19 cellular contexts compared by ENCODE assay signal in genomic region chr9:99031319-99031718, GRCh38.
DNase-seq lines count a peak whose midpoint lies in the region; ATAC-seq, FAIRE-seq and TF ChIP-seq lines count a peak whose summit lies in the region.
"Had no signal": no experiment of that assay in that cellular context is flagged by ENCODE, and none has a peak within 500 bp of the region (broad histone marks: within the 10 kb centered on the region; RNA-seq: fewer than 3 reads in every experiment).

No MANE protein-coding gene starts in this region.

- H4K8ac ChIP-seq in trophoblast cell (ENCODE audit: low read depth, low read length) (no peak overlapping the region), mesendoderm (ENCODE audit: low read depth, low read length) (no peak overlapping the region)

- H2BK12ac ChIP-seq in trophoblast cell (ENCODE audit: low read length) = peak overlapping the region; percentile 19

- H3K4me3 ChIP-seq in AG04450 (ENCODE audit: low read depth, low read length) = no peak overlapping the region
- no peak overlapping the region for H3K4me3 ChIP-seq in K562
- H3K4me3 ChIP-seq in fibroblast of lung (replicated peaks in 1 of 4; ENCODE audit: control extremely low read depth in 1 of 4, insufficient read depth in 1 of 4, low read depth in 3 of 4, low read length in 4 of 4) = no peak overlapping the region
- H3K4me3 ChIP-seq in trophoblast cell (ENCODE audit: low read depth, low read length) = peak overlapping the region; percentile 3
- no peak overlapping the region for H3K4me3 ChIP-seq in mesendoderm (ENCODE audit: low read length)
- no peak overlapping the region for H3K4me3 ChIP-seq in small intestine (ENCODE audit: low read depth in 1 of 2, low read length in 2 of 2)
- H3K4me3 ChIP-seq: MG63, SJSA1 had no signal

- no peak for TF ChIP-seq RAD21 in K562 (CRISPR knock-in tag; conservative IDR thresholded peaks at IDR 0.05 in 1 of 2, IDR thresholded peaks at IDR 0.05 in 1 of 2)

- TF ChIP-seq CTCF in AG04450 (IDR thresholded peaks at IDR 0.05; ENCODE audit: low read depth, low read length) = no peak
- TF ChIP-seq CTCF in K562 (IDR thresholded peaks at IDR 0.05 in 2 of 3, conservative IDR thresholded peaks at IDR 0.05 in 1 of 3; ENCODE audit: insufficient read depth in 2 of 3, low read depth in 1 of 3, low read length in 3 of 3) = no peak
- no peak for TF ChIP-seq CTCF in fibroblast of lung (conservative IDR thresholded peaks at IDR 0.05 in 1 of 2, IDR thresholded peaks at IDR 0.05 in 1 of 2; ENCODE audit: low read depth in 1 of 2, low read length in 2 of 2)

- WGBS in K562 (ENCODE audit: insufficient coverage, low coverage, missing lambda C conversion rate) = 11% methylated on average over 5 of the region's 6 CpGs
- no CpG with 5 or more reads among the region's 6 CpGs for WGBS in trophoblast cell (ENCODE audit: extremely low coverage, insufficient coverage, insufficient read length)
- WGBS in mesendoderm (ENCODE audit: extremely low coverage, insufficient coverage, low lambda C conversion rate) = no CpG with 5 or more reads among the region's 6 CpGs
- WGBS in small intestine, 3 donors = 80 to 94% (median 89%) methylated on average over 6 of the region's 6 CpGs

- H4K5ac ChIP-seq in mesendoderm (ENCODE audit: low read length) = no peak overlapping the region

- peak overlapping the region; percentile 92 for H3K27ac ChIP-seq in AG04450 (ENCODE audit: low read depth, low read length)
- H3K27ac ChIP-seq in K562 (ENCODE audit: extremely low read depth, low read depth, low read length) = no peak overlapping the region
- H3K27ac ChIP-seq in fibroblast of lung (ENCODE audit: insufficient read depth, low read length) = peak overlapping the region; percentile 88
- no peak overlapping the region for H3K27ac ChIP-seq in trophoblast cell (ENCODE audit: low read depth, low read length)
- H3K27ac ChIP-seq in mesendoderm (ENCODE audit: low read depth, low read length) = no peak overlapping the region
- no peak overlapping the region for H3K27ac ChIP-seq in small intestine (ENCODE audit: low read depth in 1 of 2, low read length in 1 of 2)

- no peak for TF ChIP-seq EP300 in K562 (IDR thresholded peaks at IDR 0.05; ENCODE audit: low read length)

- H3K9me3 ChIP-seq in AG04450 (ENCODE audit: control insufficient read depth, insufficient read depth, low read length) = no peaks in the 10 kb centered on the region; the same call in 1 of the 2 replicates
- no peaks in the 10 kb centered on the region for H3K9me3 ChIP-seq in K562 (replicated peaks; ENCODE audit: control insufficient read depth, insufficient read depth, low read depth, low read length)
- no peaks in the 10 kb centered on the region for H3K9me3 ChIP-seq in fibroblast of lung (ENCODE audit: control insufficient read depth, insufficient read depth, low read depth, low read length)
- peaks cover 3% of the 10 kb centered on the region for H3K9me3 ChIP-seq in trophoblast cell (ENCODE audit: insufficient read depth, low read depth, low read length)
- no peaks in the 10 kb centered on the region for H3K9me3 ChIP-seq in small intestine (ENCODE audit: control insufficient read depth, low read depth)
- H3K9me3 ChIP-seq: BE2C, MG63, SJSA1 had no signal

- H3K18ac ChIP-seq in trophoblast cell (ENCODE audit: low read length) (no peak overlapping the region), mesendoderm (ENCODE audit: low read length) (no peak overlapping the region)

- no peak overlapping the region for H3K4me3 Mint-ChIP-seq in T-helper 2 cell treated with Interferon-gamma antibody and Interleukin-4, amounts not matched to agents 5 μg/mL and 100 μg/mL, for 36 hours

- H3K23ac ChIP-seq in trophoblast cell (ENCODE audit: low read length) = no peak overlapping the region
- H3K23ac ChIP-seq in mesendoderm (ENCODE audit: low read length) = no peak overlapping the region

- H3K9me1 ChIP-seq in K562 (ENCODE audit: control insufficient read depth, insufficient read depth, low read length) = no peaks in the 10 kb centered on the region

- no peak overlapping the region for H3K27ac Mint-ChIP-seq in T-helper 2 cell treated with Interferon-gamma antibody and Interleukin-4, amounts not matched to agents 5 μg/mL and 100 μg/mL, for 36 hours

- peaks cover 45% of the 10 kb centered on the region for H3K4me1 Mint-ChIP-seq in T-helper 2 cell treated with Interferon-gamma antibody and Interleukin-4, amounts not matched to agents 5 μg/mL and 100 μg/mL, for 36 hours (ENCODE audit: low read depth)

- no peaks in the 10 kb centered on the region for H3K79me2 ChIP-seq in K562 (ENCODE audit: control insufficient read depth, insufficient read depth, low read length)
- no peaks in the 10 kb centered on the region for H3K79me2 ChIP-seq in fibroblast of lung (ENCODE audit: control insufficient read depth, insufficient read depth, low read length)
- H3K79me2 ChIP-seq in trophoblast cell (ENCODE audit: control insufficient read depth, insufficient read depth, low read length, poor library complexity) = no peaks in the 10 kb centered on the region
- no peaks in the 10 kb centered on the region for H3K79me2 ChIP-seq in mesendoderm (ENCODE audit: control insufficient read depth, insufficient read depth, low read length)

- no peak overlapping the region for H2BK15ac ChIP-seq in mesendoderm (replicated peaks; ENCODE audit: low read depth)

- no peaks in the 10 kb centered on the region for H3K36me3 ChIP-seq in K562 (ENCODE audit: control insufficient read depth, insufficient read depth, low read length)
- no peaks in the 10 kb centered on the region for H3K36me3 ChIP-seq in fibroblast of lung (ENCODE audit: control insufficient read depth, insufficient read depth, low read length)
- H3K36me3 ChIP-seq in trophoblast cell (ENCODE audit: control insufficient read depth in 1 of 2, insufficient read depth in 2 of 2, low read length in 2 of 2) = no peaks in the 10 kb centered on the region
- no peaks in the 10 kb centered on the region for H3K36me3 ChIP-seq in mesendoderm (ENCODE audit: control insufficient read depth, insufficient read depth, low read length)
- no peaks in the 10 kb centered on the region for H3K36me3 ChIP-seq in small intestine (ENCODE audit: control insufficient read depth in 2 of 2, insufficient read depth in 2 of 2, low read length in 2 of 2)
- H3K36me3 ChIP-seq: BE2C, MG63, SJSA1 had no signal

- H2BK5ac ChIP-seq in trophoblast cell (ENCODE audit: low read depth, low read length, poor library complexity) (peak overlapping the region; percentile 19), mesendoderm (ENCODE audit: low read length) (no peak overlapping the region)

- peaks cover 3% of the 10 kb centered on the region for H3K9me3 Mint-ChIP-seq in T-helper 2 cell treated with Interferon-gamma antibody and Interleukin-4, amounts not matched to agents 5 μg/mL and 100 μg/mL, for 36 hours

- H3K56ac ChIP-seq in mesendoderm (ENCODE audit: low read length) = no peak overlapping the region

- H4K20me1 ChIP-seq in K562 (replicated peaks; ENCODE audit: control insufficient read depth, insufficient read depth, low read length) (no peaks in the 10 kb centered on the region), fibroblast of lung (ENCODE audit: control insufficient read depth, extremely low read depth, insufficient read depth, low read length) (no peaks in the 10 kb centered on the region)

- peak overlapping the region; percentile 36 for H4K91ac ChIP-seq in trophoblast cell (ENCODE audit: low read depth, low read length)

- POLR2A ChIA-PET in AG04450 (lab: Yijun Ruan, JAX) (no interaction called here), K562 (lab: Yijun Ruan, JAX) (interaction anchor here (0.7 to 1.6 kb wide), 3 partner anchors 13 to 182 kb away, joined by 3 to 8 read pairs (median 3); no protein-coding TSS in a partner anchor)

- intact Hi-C loops in K562 (cut with micrococcal nuclease) = no loop called here

- FAIRE-seq in K562 (lab: Jason Lieb, UNC) = peak; percentile 93
- no peak for FAIRE-seq in small intestine (lab: Jason Lieb, UNC)

- H3K9ac ChIP-seq in K562 (ENCODE audit: insufficient read depth in 1 of 2, low read depth in 2 of 2, low read length in 2 of 2) (peak overlapping the region in 1 of 2 experiments; percentile 53; a peak in 1 of 4 replicates), fibroblast of lung (ENCODE audit: insufficient read depth, low read length) (peak overlapping the region; percentile 13), trophoblast cell (ENCODE audit: low read length) (no peak overlapping the region), mesendoderm (ENCODE audit: low read length) (no peak overlapping the region)

- no peak overlapping the region for H4K12ac ChIP-seq in trophoblast cell (ENCODE audit: low read depth, low read length)

- TF ChIP-seq POLR2A in K562 (conservative IDR thresholded peaks at IDR 0.05) = no peak

- H3K4ac ChIP-seq in trophoblast cell (ENCODE audit: low read depth, low read length) = no peak overlapping the region
- H3K4ac ChIP-seq in mesendoderm (ENCODE audit: low read depth, low read length) = no peak overlapping the region

- H3K36me3 Mint-ChIP-seq in T-helper 2 cell treated with Interferon-gamma antibody and Interleukin-4, amounts not matched to agents 5 μg/mL and 100 μg/mL, for 36 hours (ENCODE audit: low read depth) = no peaks in the 10 kb centered on the region

- ATAC-seq in K562 = peak; percentile 73
- ATAC-seq: Right ventricle myocardium inferior had no signal

- H3K4me1 ChIP-seq in K562 (replicated peaks in 1 of 2; ENCODE audit: control insufficient read depth in 2 of 2, insufficient read depth in 2 of 2, low read length in 2 of 2) (peaks cover 9 to 31% of the 10 kb centered on the region in 2 experiments; a peak in 4 of 5 replicates), fibroblast of lung (ENCODE audit: control insufficient read depth, extremely low read depth, insufficient read depth, low read length) (peaks cover 14% of the 10 kb centered on the region), trophoblast cell (ENCODE audit: control insufficient read depth in 1 of 2, insufficient read depth in 2 of 2, low read length in 2 of 2) (peaks cover 4 to 6% of the 10 kb centered on the region in 2 experiments), mesendoderm (ENCODE audit: control insufficient read depth, low read depth, low read length) (no peaks in the 10 kb centered on the region), small intestine (ENCODE audit: control insufficient read depth in 2 of 2, insufficient read depth in 1 of 2, low read depth in 1 of 2, low read length in 1 of 2) (no peaks in the 10 kb centered on the region)
- H3K4me1 ChIP-seq: BE2C had no signal

- H2AK5ac ChIP-seq in trophoblast cell (ENCODE audit: low read length) = peak overlapping the region; percentile 55
- H2AK5ac ChIP-seq in mesendoderm (ENCODE audit: low read length) = no peak overlapping the region

- H3K14ac ChIP-seq in trophoblast cell (ENCODE audit: low read length) = peak overlapping the region; percentile 4

- no peak for DNase-seq in AG04450 (ENCODE audit: low read depth, low spot score)
- peak; percentile 59 to 63 (median 60) for DNase-seq in K562 (ENCODE audit: extremely low read depth in 1 of 4, low spot score in 3 of 4)
- no peak for DNase-seq in fibroblast of lung (ENCODE audit: low read depth in 2 of 2)
- no peak for DNase-seq in trophoblast cell
- DNase-seq in mesendoderm = no peak
- no peak for DNase-seq in small intestine
- DNase-seq in T-helper 2 cell treated with Interferon-gamma antibody and Interleukin-4, amounts not matched to agents 5 μg/mL and 100 μg/mL, for 36 hours (ENCODE audit: low spot score) = no peak
- DNase-seq in HuH-7.5 (ENCODE audit: low spot score) = no peak
- DNase-seq: BE2C, EL, GF-D8, GOT3, MG63, NCI-H1417 treated with DMSO at 0.1 percent for 48 hours, NCI-H187, NCI-H446, NCI-H526 had no signal

- peak overlapping the region; percentile 37 for H2BK120ac ChIP-seq in trophoblast cell (ENCODE audit: insufficient read depth, low read length, poor library complexity)
- no peak overlapping the region for H2BK120ac ChIP-seq in mesendoderm (ENCODE audit: low read depth, low read length)

- peak overlapping the region; percentile 66 for H2AFZ ChIP-seq in K562 (ENCODE audit: low read depth, low read length)
- H2AFZ ChIP-seq in fibroblast of lung (ENCODE audit: low read length) = no peak overlapping the region
- H2AFZ ChIP-seq in trophoblast cell (ENCODE audit: insufficient read depth, low read length, poor library complexity) = no peak overlapping the region

- CTCF ChIA-PET in AG04450 (lab: Charles Lee) = no interaction called here
- CTCF ChIA-PET in K562 (lab: Yijun Ruan, JAX; ENCODE audit: low intra/inter-chr PET ratio) = no interaction called here

- no peak overlapping the region; the same call in 1 of the 2 replicates for H3K4me2 ChIP-seq in K562 (ENCODE audit: insufficient read depth, low read length)
- H3K4me2 ChIP-seq in fibroblast of lung (ENCODE audit: extremely low read depth, insufficient read depth, low read length) = no peak overlapping the region
- H3K4me2 ChIP-seq in trophoblast cell (ENCODE audit: low read length) = no peak overlapping the region
- no peak overlapping the region for H3K4me2 ChIP-seq in mesendoderm (ENCODE audit: low read length)

- peaks cover 22% of the 10 kb centered on the region for H3K27me3 Mint-ChIP-seq in T-helper 2 cell treated with Interferon-gamma antibody and Interleukin-4, amounts not matched to agents 5 μg/mL and 100 μg/mL, for 36 hours (ENCODE audit: low read depth)

- peaks cover 7% of the 10 kb centered on the region for H3K79me1 ChIP-seq in trophoblast cell (ENCODE audit: low read length)
- no peaks in the 10 kb centered on the region for H3K79me1 ChIP-seq in mesendoderm (ENCODE audit: low read length)

- H3K27me3 ChIP-seq in AG04450 (ENCODE audit: control insufficient read depth, insufficient read depth, low read length) (peaks cover 3% of the 10 kb centered on the region), K562 (ENCODE audit: control insufficient read depth in 2 of 2, insufficient read depth in 2 of 2, low read length in 2 of 2) (no peaks in the 10 kb centered on the region), fibroblast of lung (ENCODE audit: control insufficient read depth, insufficient read depth, low read length) (no peaks in the 10 kb centered on the region), trophoblast cell (ENCODE audit: insufficient read depth, low read length) (no peaks in the 10 kb centered on the region), mesendoderm (ENCODE audit: insufficient read depth, low read length, poor library complexity) (no peaks in the 10 kb centered on the region), small intestine (ENCODE audit: control insufficient read depth in 2 of 2, insufficient read depth in 2 of 2, low read length in 2 of 2) (no peaks in the 10 kb centered on the region)
- H3K27me3 ChIP-seq: MG63, SJSA1 had no signal

- no TSS peak for BruUV-seq in K562 (replicated peaks; lab: Mats Ljungman, UMichigan)

- in situ Hi-C loops in K562 (cut with MboI) = no loop called here

Comparison
In these comparisons a context has a peak if more than half of its experiments do, and no peak if none do; other contexts are left out.
1. DNase-seq: peak in K562 (4 of 4); none in AG04450 (single experiment), fibroblast of lung (0 of 2), trophoblast cell (0 of 2), mesendoderm (single experiment), small intestine (single experiment), T-helper 2 cell treated with Interferon-gamma antibody and Interleukin-4, amounts not matched to agents 5 μg/mL and 100 μg/mL, for 36 hours (single experiment) and HuH-7.5 (single experiment).
2. H3K27ac ChIP-seq: peak in AG04450 (single experiment) and fibroblast of lung (single experiment); none in K562 (single experiment), trophoblast cell (single experiment), mesendoderm (single experiment) and small intestine (0 of 2).